Comparison of ENCODE assay signal across 23 cellular contexts in genomic region chr10:61664985-61665384, GRCh38. TPM values are rescaled to one million over a fixed set of nuclear protein-coding genes. Genes with fewer than 3 reads are reported as not detected.
DNase-seq lines count a peak whose midpoint lies in the region; ATAC-seq, FAIRE-seq and TF ChIP-seq lines count a peak whose summit lies in the region.
"Had no signal": no experiment of that assay in that cellular context is flagged by ENCODE, and none has a peak within 500 bp of the region (broad histone marks: within the 10 kb centered on the region; RNA-seq: fewer than 3 reads in every experiment).

No MANE protein-coding gene starts in this region.

- H3K9me3 ChIP-seq in HEK293 (ENCODE audit: control insufficient read depth, insufficient read depth, low read depth, low read length) (no peaks in the 10 kb centered on the region), K562 (replicated peaks; ENCODE audit: control insufficient read depth, insufficient read depth, low read depth, low read length) (no peaks in the 10 kb centered on the region)
- H3K9me3 ChIP-seq: A549 had no signal

- peaks cover 33% of the 10 kb centered on the region for H3K27me3 Mint-ChIP-seq in activated CD4-positive, alpha-beta T cell treated with anti-CD3 and anti-CD28 coated beads, Interleukin-2, amount 10 ng/mL, durations not matched to agents 7 days and 5 days

- 16% methylated on average over 2 of the region's 2 CpGs for WGBS in K562 (ENCODE audit: insufficient coverage, low coverage, missing lambda C conversion rate)

- no peaks in the 10 kb centered on the region for H3K79me2 ChIP-seq in K562 (ENCODE audit: control insufficient read depth, insufficient read depth, low read length)

- H3K36me3 ChIP-seq in HEK293 (ENCODE audit: control insufficient read depth in 2 of 2, insufficient read depth in 1 of 2, low read length in 2 of 2) (no peaks in the 10 kb centered on the region), K562 (ENCODE audit: control insufficient read depth, insufficient read depth, low read length) (no peaks in the 10 kb centered on the region)

- POLR2A ChIA-PET in HEK293 (lab: Yijun Ruan, JAX) (no interaction called here), K562 (lab: Yijun Ruan, JAX) (no interaction called here)
- POLR2A ChIA-PET in activated CD4-positive, alpha-beta T cell treated with anti-CD3 and anti-CD28 coated beads, Interleukin-2, amount 10 ng/mL, durations not matched to agents 7 days and 5 days (lab: Charles Lee) = no interaction called here

- CTCF ChIA-PET in HEK293 (lab: Yijun Ruan, JAX) (interaction anchor here (1.2 kb wide), 2 partner anchors 32 to 57 kb away, joined by 3 to 7 read pairs; no protein-coding TSS in a partner anchor), K562 (lab: Yijun Ruan, JAX; ENCODE audit: low intra/inter-chr PET ratio) (no interaction called here)
- CTCF ChIA-PET in activated CD4-positive, alpha-beta T cell treated with anti-CD3 and anti-CD28 coated beads, Interleukin-2, amount 10 ng/mL, durations not matched to agents 7 days and 5 days (lab: Charles Lee) = no interaction called here

- no peak for FAIRE-seq in K562 (lab: Jason Lieb, UNC)
- FAIRE-seq: A549, GM12892, GM18507 had no signal

- BruUV-seq in K562 (replicated peaks; lab: Mats Ljungman, UMichigan) = no TSS peak

- peak; percentile 60 for DNase-seq in NCI-H69 (lab: John Stamatoyannopoulos, UW)
- no peak for DNase-seq in K562 (ENCODE audit: extremely low read depth in 1 of 4, low spot score in 3 of 4)
- DNase-seq in amniotic stem cell (lab: John Stamatoyannopoulos, UW) = no peak
- no peak for DNase-seq in central memory CD4-positive, alpha-beta T cell
- no peak for DNase-seq in activated CD4-positive, alpha-beta T cell treated with anti-CD3 and anti-CD28 coated beads, Interleukin-2, amount 10 ng/mL, durations not matched to agents 7 days and 5 days
- DNase-seq in HuH-7.5 (ENCODE audit: low spot score) = no peak
- DNase-seq: AML-193; CD4-positive, alpha-beta T cell; DMS153; DMS79; GDM1; H7; KG1 had no signal

- no peak overlapping the region for H3K9ac ChIP-seq in K562 (ENCODE audit: insufficient read depth in 1 of 2, low read depth in 2 of 2, low read length in 2 of 2)

- no peak overlapping the region for H3K4me3 ChIP-seq in HEK293 (ENCODE audit: low read depth, low read length)
- no peak overlapping the region for H3K4me3 ChIP-seq in K562
- H3K4me3 ChIP-seq: A549, GM23338 had no signal

- TF ChIP-seq CTCF in HEK293 (tag by site-specific recombination; IDR thresholded peaks at IDR 0.05) (no peak), K562 (IDR thresholded peaks at IDR 0.05 in 2 of 3, conservative IDR thresholded peaks at IDR 0.05 in 1 of 3; ENCODE audit: insufficient read depth in 2 of 3, low read depth in 1 of 3, low read length in 3 of 3) (no peak)

- H3K27ac ChIP-seq in HEK293 (ENCODE audit: extremely low read depth, low read depth, low read length) (no peak overlapping the region), K562 (ENCODE audit: extremely low read depth, low read depth, low read length) (no peak overlapping the region)
- H3K27ac ChIP-seq: A549, C4-2B, HL-60 had no signal

- no peak overlapping the region for H3K4me2 ChIP-seq in K562 (ENCODE audit: insufficient read depth, low read length)
- H3K4me2 ChIP-seq: A549, GM23338 had no signal

- TF ChIP-seq POLR2A in K562 (conservative IDR thresholded peaks at IDR 0.05) = no peak

- ATAC-seq in K562 = no peak
- ATAC-seq: A549, GM23338, HCT116 had no signal

- H2AFZ ChIP-seq in K562 (ENCODE audit: low read depth, low read length) = no peak overlapping the region
- H2AFZ ChIP-seq: GM23338 had no signal

- H3K36me3 Mint-ChIP-seq in activated CD4-positive, alpha-beta T cell treated with anti-CD3 and anti-CD28 coated beads, Interleukin-2, amount 10 ng/mL, durations not matched to agents 7 days and 5 days (ENCODE audit: low read depth) = no peaks in the 10 kb centered on the region
- H3K36me3 Mint-ChIP-seq: IgD-negative memory B cell had no signal

- TF ChIP-seq RAD21 in K562 (CRISPR knock-in tag; conservative IDR thresholded peaks at IDR 0.05 in 1 of 2, IDR thresholded peaks at IDR 0.05 in 1 of 2) = no peak

- H3K9me1 ChIP-seq in K562 (ENCODE audit: control insufficient read depth, insufficient read depth, low read length) = no peaks in the 10 kb centered on the region

- no peaks in the 10 kb centered on the region for H3K27me3 ChIP-seq in K562 (ENCODE audit: control insufficient read depth in 2 of 2, insufficient read depth in 2 of 2, low read length in 2 of 2)

- H3K4me1 Mint-ChIP-seq in activated CD4-positive, alpha-beta T cell treated with anti-CD3 and anti-CD28 coated beads, Interleukin-2, amount 10 ng/mL, durations not matched to agents 7 days and 5 days = no peaks in the 10 kb centered on the region

- intact Hi-C loops in K562 (cut with micrococcal nuclease) = loop anchor here (5.0 kb wide), 1 partner anchor 172 kb away; no protein-coding TSS in a partner anchor

- no peak for TF ChIP-seq EP300 in K562 (IDR thresholded peaks at IDR 0.05; ENCODE audit: low read length)

- no peaks in the 10 kb centered on the region for H3K9me3 Mint-ChIP-seq in activated CD4-positive, alpha-beta T cell treated with anti-CD3 and anti-CD28 coated beads, Interleukin-2, amount 10 ng/mL, durations not matched to agents 7 days and 5 days
- H3K9me3 Mint-ChIP-seq: CD4-positive, alpha-beta T cell; GM23338 had no signal

- H4K20me1 ChIP-seq in K562 (replicated peaks; ENCODE audit: control insufficient read depth, insufficient read depth, low read length) = no peaks in the 10 kb centered on the region

- no peak overlapping the region for H3K4me3 Mint-ChIP-seq in activated CD4-positive, alpha-beta T cell treated with anti-CD3 and anti-CD28 coated beads, Interleukin-2, amount 10 ng/mL, durations not matched to agents 7 days and 5 days
- H3K4me3 Mint-ChIP-seq: CD4-positive, alpha-beta T cell; GM23338; IgD-negative memory B cell had no signal

- in situ Hi-C loops in K562 (cut with MboI) = no loop called here

- H3K4me1 ChIP-seq in HEK293 (ENCODE audit: control insufficient read depth, insufficient read depth, low read length) (peaks cover 10% of the 10 kb centered on the region; the same call in 1 of the 2 replicates), K562 (replicated peaks in 1 of 2; ENCODE audit: control insufficient read depth in 2 of 2, insufficient read depth in 2 of 2, low read length in 2 of 2) (peaks cover 0 to 5% of the 10 kb centered on the region in 2 experiments; a peak in 1 of 5 replicates)

- no peak overlapping the region for H3K27ac Mint-ChIP-seq in activated CD4-positive, alpha-beta T cell treated with anti-CD3 and anti-CD28 coated beads, Interleukin-2, amount 10 ng/mL, durations not matched to agents 7 days and 5 days
- H3K27ac Mint-ChIP-seq: CD4-positive, alpha-beta T cell; GM23338; IgD-negative memory B cell had no signal

TF ChIP-seq in HEK293, 187 proteins besides CTCF, POLR2A, EP300 and RAD21:
- 0 out of 2 replicates have a peak, but pooled peaks have one; percentile 39 for TF ChIP-seq ZNF664 (tag by site-specific recombination; IDR thresholded peaks at IDR 0.05)
- TF ChIP-seq, protein P1, sequence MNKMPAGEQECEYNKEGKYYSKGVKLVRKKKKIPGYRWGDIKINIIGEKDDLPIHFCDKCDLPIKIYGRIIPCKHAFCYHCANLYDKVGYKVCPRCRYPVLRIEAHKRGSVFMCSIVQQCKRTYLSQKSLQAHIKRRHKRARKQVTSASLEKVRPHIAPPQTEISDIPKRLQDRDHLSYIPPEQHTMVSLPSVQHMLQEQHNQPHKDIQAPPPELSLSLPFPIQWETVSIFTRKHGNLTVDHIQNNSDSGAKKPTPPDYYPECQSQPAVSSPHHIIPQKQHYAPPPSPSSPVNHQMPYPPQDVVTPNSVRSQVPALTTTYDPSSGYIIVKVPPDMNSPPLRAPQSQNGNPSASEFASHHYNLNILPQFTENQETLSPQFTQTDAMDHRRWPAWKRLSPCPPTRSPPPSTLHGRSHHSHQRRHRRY (tag by site-specific recombination; IDR thresholded peaks at IDR 0.05) = no peak

TF ChIP-seq in K562, 482 proteins besides CTCF, POLR2A, EP300 and RAD21 (continues in another document):
- TF ChIP-seq ZNF354B (CRISPR knock-in tag; IDR thresholded peaks at IDR 0.05) (no peak), JUNB (CRISPR knock-in tag; conservative IDR thresholded peaks at IDR 0.05) (no peak), C11orf30 (IDR thresholded peaks at IDR 0.05; ENCODE audit: low read depth) (peak; percentile 42; the same call in 1 of the 2 replicates), MEIS2 (IDR thresholded peaks at IDR 0.05; ENCODE audit: partially characterized antibody) (peak; percentile 17), MAFG (tag; conservative IDR thresholded peaks at IDR 0.05) (peak; percentile 33; the same call in 1 of the 2 replicates), MAFF (IDR thresholded peaks at IDR 0.05; ENCODE audit: low read length) (0 out of 2 replicates have a peak, but pooled peaks have one; percentile 6), GTF2A2 (tag; IDR thresholded peaks at IDR 0.05) (no peak), EHMT2 (IDR thresholded peaks at IDR 0.05) (no peak)

RNA-seq across cellular contexts. Expression of gene CABCOCO1, which starts 2.3 kb away (rescaled TPM):
- total RNA-seq in K562 (2011; cell fraction: chromatin; rRNA removed; ENCODE audit: low replicate concordance) = not detected in 2 replicates
- total RNA-seq in K562 (2011; cell fraction: nucleolus; rRNA removed) = not detected in 2 replicates
- total RNA-seq in K562 (2011; cell fraction: nucleoplasm; rRNA removed) = not detected in 2 replicates
- total RNA-seq in K562 (2014; rRNA removed) (not detected in 2 replicates), K562 (2014; rRNA removed; fragmentation: Illumina TruSeq; extraction: Trizol) (not detected in 2 replicates), K562 (2015; rRNA removed; fragmentation: Illumina TruSeq; extraction: Trizol) (not detected in 2 replicates), K562 (2021) (not detected in 2 replicates)
- polyA plus RNA-seq in K562 (2011; rRNA removed) (not detected in 2 replicates), K562 (2014; fragmentation: Illumina TruSeq; extraction: Trizol) (not detected in 2 replicates), K562 (2014; fragmentation: Nextera tagmentation; extraction: Ambion mirVana) (under 1 TPM in 1 of 2 experiments, not detected in 1; 0.04 TPM), K562 (2014; rRNA removed) (not detected in 2 replicates)
- polyA plus RNA-seq in K562 (2011; cell fraction: cytosol; rRNA removed) = not detected in 2 replicates
- not detected in 2 replicates for polyA plus RNA-seq in K562 (2011; cell fraction: nucleus; rRNA removed)
- not detected in 2 replicates for polyA plus RNA-seq in K562 (2012)
- polyA minus RNA-seq in K562 (2011; rRNA and poly(A)+ RNA removed) = not detected in 2 replicates
- polyA minus RNA-seq in K562 (2011; cell fraction: cytosol; rRNA and poly(A)+ RNA removed) = not detected in 2 replicates
- 0.22 TPM in 1 of 2 replicates, not detected in the other for polyA minus RNA-seq in K562 (2011; cell fraction: nucleus; rRNA and poly(A)+ RNA removed)
- not detected for total RNA-seq in activated CD4-positive, alpha-beta T cell treated with anti-CD3 and anti-CD28 coated beads, Interleukin-2, amount 10 ng/mL, durations not matched to agents 7 days and 5 days
- total RNA-seq: CD4-positive, alpha-beta T cell; GM23338; H7; HT1080 had no signal
- polyA plus RNA-seq: GM23338, IgD-negative memory B cell had no signal
